ENCODE assay signal across 16 cellular contexts in the genomic region with DNA sequence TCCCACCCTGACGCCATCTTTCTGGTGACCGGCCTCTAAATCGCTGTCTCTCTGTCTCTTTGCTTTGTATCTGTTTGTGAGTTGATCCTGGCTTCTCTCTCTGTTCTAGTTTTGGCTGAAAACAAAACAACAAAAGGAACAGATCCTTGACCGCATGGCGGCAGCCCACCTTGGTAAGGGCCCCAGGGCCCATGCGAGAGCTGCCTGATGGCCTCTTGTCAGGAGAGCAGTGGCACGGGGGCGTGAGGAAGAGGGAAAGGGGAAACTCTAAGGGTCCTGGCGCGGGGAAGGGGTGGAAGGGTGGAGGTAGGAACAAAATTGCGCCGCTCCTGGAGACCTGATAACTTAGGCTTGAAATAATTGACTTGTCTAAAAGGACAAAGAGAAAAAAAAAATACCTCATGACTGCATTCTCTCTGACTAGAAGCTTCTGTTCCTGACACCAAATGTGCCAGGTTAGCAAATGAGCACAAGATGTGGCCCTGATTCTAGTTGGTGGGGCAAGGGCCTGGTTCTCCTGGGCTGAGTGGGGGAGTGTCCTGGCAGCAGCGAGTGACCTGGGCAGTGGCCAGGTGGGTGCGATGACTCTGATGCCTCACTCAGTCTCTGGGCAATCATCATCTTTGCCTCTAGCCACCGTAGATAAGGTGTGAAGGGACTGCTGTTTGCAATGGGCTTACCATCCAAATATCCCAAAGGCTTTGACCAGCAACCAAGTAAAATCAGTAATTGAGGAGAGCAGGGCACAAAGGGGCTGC.
A peak's percentile ranks its signal among the peaks of the same experiment; 100 is the strongest.
DNase-seq lines count a peak whose midpoint lies in the region; ATAC-seq and TF ChIP-seq lines count a peak whose summit lies in the region.
"Had no signal": no experiment of that assay in that cellular context is flagged by ENCODE, and none has a peak within 500 bp of the region (broad histone marks: within the 10 kb centered on the region; RNA-seq: fewer than 3 reads in every experiment).

No MANE protein-coding gene starts in this region.

- no peak overlapping the region for H3K4me2 ChIP-seq in parathyroid adenoma (ENCODE audit: low read length)

- intact Hi-C loops in heart right ventricle (cut with DNase I) (no loop called here), Right ventricle myocardium inferior (cut with DNase I) (no loop called here)

- H3K27me3 ChIP-seq in heart right ventricle (no peaks in the 10 kb centered on the region), parathyroid adenoma (ENCODE audit: control insufficient read depth, insufficient read depth, low read length) (no peaks in the 10 kb centered on the region)

- no peak overlapping the region for H3K9ac ChIP-seq in parathyroid adenoma

- DNase-seq in heart right ventricle (no peak), Right ventricle myocardium inferior (ENCODE audit: missing footprints) (no peak), NCI-H774 (lab: John Stamatoyannopoulos, UW) (no peak), COLO668 (lab: John Stamatoyannopoulos, UW; ENCODE audit: unreplicated experiment) (no peak)
- no peak for DNase-seq in activated naive CD4-positive, alpha-beta T cell treated with anti-CD3 and anti-CD28 coated beads, Interleukin-2, amount 50 U/mL, for 72 hours (ENCODE audit: low spot score in 2 of 2)
- DNase-seq: DMS79 treated with DMSO at 0.1 percent for 48 hours; KG1; NCI-H1092; NCI-H2227 treated with DMSO at 0.1 percent for 48 hours; NCI-H526; NK-92 treated with Interleukin-12 subunit alpha and Interleukin-12 subunit beta, amount 100 ng/mL, for 24 hours; OCI-M1 had no signal

- ATAC-seq in heart right ventricle, result peak in 3 of 8 donors; percentile 19 to 52 (median 32)
- no peak for ATAC-seq in Right ventricle myocardium inferior
- ATAC-seq in GM19395 (IDR thresholded peaks at IDR 0.05; ENCODE audit: unreplicated experiment), result no peak
- ATAC-seq in activated naive CD4-positive, alpha-beta T cell treated with anti-CD3 and anti-CD28 coated beads, Interleukin-2, amount 50 U/mL, for 72 hours, result no peak

- no peak overlapping the region for H2AFZ ChIP-seq in parathyroid adenoma

- H3K36me3 ChIP-seq in heart right ventricle (peaks cover 0 to 87% (median 53%) of the 10 kb centered on the region in 9 donors), parathyroid adenoma (ENCODE audit: control insufficient read depth, insufficient read depth, low read length) (no peaks in the 10 kb centered on the region)

- H3K4me1 ChIP-seq in heart right ventricle (peaks cover 0 to 42% (median 27%) of the 10 kb centered on the region in 9 donors), parathyroid adenoma (peaks cover 16% of the 10 kb centered on the region)

- H3K4me3 ChIP-seq in heart right ventricle (no peak overlapping the region), parathyroid adenoma (ENCODE audit: low read depth, low read length) (no peak overlapping the region)

- peaks cover 26% of the 10 kb centered on the region for H3K79me2 ChIP-seq in parathyroid adenoma

- H3K36me3 Mint-ChIP-seq in activated naive CD4-positive, alpha-beta T cell treated with anti-CD3 and anti-CD28 coated beads, Interleukin-2, amount 50 U/mL, for 72 hours, result no peaks in the 10 kb centered on the region

- WGBS in heart right ventricle, 2 donors, result 87 to 91% methylated on average over 15 of the region's 15 CpGs

- TF ChIP-seq CTCF in heart right ventricle (IDR thresholded peaks at IDR 0.05) (no peak), parathyroid adenoma (IDR thresholded peaks at IDR 0.05) (no peak)

- H3K27ac ChIP-seq in heart right ventricle (peak overlapping the region in 6 of 10 donors; percentile 28 to 63 (median 42)), cingulate gyrus (ENCODE audit: low read depth, low read length) (peak overlapping the region; percentile 69), parathyroid adenoma (peak overlapping the region; percentile 68)
- H3K27ac ChIP-seq: RWPE1 had no signal

- H3K9me3 ChIP-seq in heart right ventricle, result no peaks in the 10 kb centered on the region
- H3K9me3 ChIP-seq in parathyroid adenoma (ENCODE audit: control insufficient read depth, low read length), result no peaks in the 10 kb centered on the region

- no peak overlapping the region for H3K27ac Mint-ChIP-seq in activated naive CD4-positive, alpha-beta T cell treated with anti-CD3 and anti-CD28 coated beads, Interleukin-2, amount 50 U/mL, for 72 hours

- H3K9me3 Mint-ChIP-seq in activated naive CD4-positive, alpha-beta T cell treated with anti-CD3 and anti-CD28 coated beads, Interleukin-2, amount 50 U/mL, for 72 hours, result no peaks in the 10 kb centered on the region
